Comparison of ENCODE assay signal across 19 cellular contexts in genomic region chr4:144402176-144402575, GRCh38.
"Had no signal": no experiment of that assay in that cellular context is flagged by ENCODE, and none has a peak within 500 bp of the region (broad histone marks: within the 10 kb centered on the region; RNA-seq: fewer than 3 reads in every experiment).

No MANE protein-coding gene starts in this region.

- H3K4me3 ChIP-seq: SJSA1, SK-N-MC had no signal

- H3K36me3 ChIP-seq: SJSA1 had no signal

- H3K27ac ChIP-seq: SJSA1, SK-N-MC had no signal

- H3K27me3 ChIP-seq: SJSA1 had no signal

- DNase-seq: KBM-7, MV-4-11, NCI-H1048, NCI-H1105, NCI-H1417, NCI-H1436 treated with DMSO at 0.1 percent for 48 hours, NCI-H1694, NCI-H187 treated with DMSO at 0.1 percent for 48 hours, NCI-H2081, NCI-H2107, NCI-H2227 treated with DMSO at 0.1 percent for 48 hours, NCI-H524 treated with DMSO at 0.1 percent for 48 hours, NCI-H69, NCI-H774, Right ventricle myocardium superior, RPMI8226, SIG-M5 had no signal

- H3K9me3 ChIP-seq: SJSA1 had no signal
